Comparison of ENCODE assay signal across 9 cellular contexts in genomic region chr22:31206896-31207687, GRCh38. TPM values are rescaled to one million over a fixed set of nuclear protein-coding genes. Genes with fewer than 3 reads are reported as not detected.
A peak's percentile ranks its signal among the peaks of the same experiment; 100 is the strongest.
DNase-seq lines count a peak whose midpoint lies in the region; ATAC-seq and TF ChIP-seq lines count a peak whose summit lies in the region.
"Had no signal": no experiment of that assay in that cellular context is flagged by ENCODE, and none has a peak within 500 bp of the region (broad histone marks: within the 10 kb centered on the region; RNA-seq: fewer than 3 reads in every experiment).

No MANE protein-coding gene starts in this region.

- DNase-seq in Right ventricle myocardium inferior (ENCODE audit: missing footprints) (no peak), cardiac septum (ENCODE audit: low spot score) (no peak), WTC11 (ENCODE audit: low spot score) (no peak), right cardiac atrium (peak in 2 of 3 donors; percentile 43 to 67), transverse colon (peak; percentile 76), pons (ENCODE audit: low spot score) (no peak), SKM-1 treated with dmso at 0.1 percent for 144 hours (lab: John Stamatoyannopoulos, UW; ENCODE audit: unreplicated experiment) (no peak)
- DNase-seq: CD8-positive, alpha-beta memory T cell had no signal

- no peaks in the 10 kb centered on the region for H3K27me3 Mint-ChIP-seq in WTC11 (ENCODE audit: low read depth)
- H3K27me3 Mint-ChIP-seq: CD8-positive, alpha-beta memory T cell had no signal

- no peak for TF ChIP-seq POLR2A in transverse colon (IDR thresholded peaks at IDR 0.05)

- H3K36me3 Mint-ChIP-seq in WTC11: peaks cover 10% of the 10 kb centered on the region

- no peaks in the 10 kb centered on the region for H3K27me3 ChIP-seq in right cardiac atrium (ENCODE audit: control insufficient read depth, insufficient read depth)
- no peaks in the 10 kb centered on the region for H3K27me3 ChIP-seq in transverse colon

- CTCF ChIA-PET in WTC11 (lab: Charles Lee): interaction anchor here (0.7 to 2.2 kb wide), 4 partner anchors 17 to 106 kb away, joined by 3 to 10 read pairs (median 4); partner anchors contain the start of gene SELENOM

- peaks cover 14% of the 10 kb centered on the region for H3K4me1 Mint-ChIP-seq in WTC11

- peak overlapping the region; percentile 46 for H3K27ac Mint-ChIP-seq in WTC11

- no peaks in the 10 kb centered on the region for H3K9me3 ChIP-seq in right cardiac atrium (ENCODE audit: control insufficient read depth, low read length)
- no peaks in the 10 kb centered on the region for H3K9me3 ChIP-seq in transverse colon

- no peak for TF ChIP-seq EP300 in transverse colon (IDR thresholded peaks at IDR 0.05; ENCODE audit: low read depth)

- no peak overlapping the region for H3K4me3 Mint-ChIP-seq in WTC11
- H3K4me3 Mint-ChIP-seq: CD8-positive, alpha-beta memory T cell had no signal

- TF ChIP-seq CTCF in WTC11 (IDR thresholded peaks at IDR 0.05): no peak
- no peak for TF ChIP-seq CTCF in transverse colon (IDR thresholded peaks at IDR 0.05)

- 61% methylated on average over 8 of the region's 8 CpGs for WGBS in right cardiac atrium
- 64 to 72% methylated on average over 2 to 8 of the region's 8 CpGs for WGBS in transverse colon (ENCODE audit: low coverage in 1 of 2), 2 donors

- in situ Hi-C loops in transverse colon (cut with MboI; ENCODE audit: low pct_ligation_motif_present in 1 of 4, low pct_unique_long_range_greater_than_20kb in 1 of 4, low sequenced_read_pairs in 3 of 4): loop anchor here in 1 of 4 donors (10.0 kb wide), 1 partner anchor 48 kb away; no protein-coding TSS in a partner anchor

- H3K27ac ChIP-seq in right cardiac atrium (ENCODE audit: low read length) (no peak overlapping the region), transverse colon (peak overlapping the region in 3 of 4 donors; percentile 25 to 35 (median 34))

- H3K36me3 ChIP-seq in transverse colon: peaks cover 0 to 6% (median 0%) of the 10 kb centered on the region in 4 donors

- no peak overlapping the region for H3K4me3 ChIP-seq in right cardiac atrium (ENCODE audit: low read length)
- H3K4me3 ChIP-seq in transverse colon: no peak overlapping the region

- H3K4me1 ChIP-seq in right cardiac atrium (ENCODE audit: control insufficient read depth, insufficient read depth, low read length) (peaks cover 8% of the 10 kb centered on the region), transverse colon (peaks cover 0 to 41% (median 18%) of the 10 kb centered on the region in 4 donors)

- ATAC-seq in Right ventricle myocardium inferior: peak; percentile 49
- no peak for ATAC-seq in WTC11
- ATAC-seq in right cardiac atrium: peak in 1 of 2 donors; percentile 4
- ATAC-seq in HG02759 (IDR thresholded peaks at IDR 0.05; ENCODE audit: unreplicated experiment): no peak

- no peaks in the 10 kb centered on the region for H3K9me3 Mint-ChIP-seq in WTC11
- H3K9me3 Mint-ChIP-seq: CD8-positive, alpha-beta memory T cell had no signal

- POLR2A ChIA-PET in WTC11 (lab: Charles Lee): no interaction called here

- intact Hi-C loops in Right ventricle myocardium inferior (cut with DNase I) (no loop called here), cardiac septum (cut with DNase I) (no loop called here), right cardiac atrium (cut with DNase I) (no loop called here), transverse colon (cut with DNase I; ENCODE audit: low total_unique reads) (no loop called here)

TF ChIP-seq in WTC11, 78 proteins besides CTCF, POLR2A, EP300 and RAD21 (continues in another document):
- no peak for TF ChIP-seq ZNF532 (CRISPR knock-in tag; IDR thresholded peaks at IDR 0.05; ENCODE audit: borderline replicate concordance)
- TF ChIP-seq, protein P1, sequence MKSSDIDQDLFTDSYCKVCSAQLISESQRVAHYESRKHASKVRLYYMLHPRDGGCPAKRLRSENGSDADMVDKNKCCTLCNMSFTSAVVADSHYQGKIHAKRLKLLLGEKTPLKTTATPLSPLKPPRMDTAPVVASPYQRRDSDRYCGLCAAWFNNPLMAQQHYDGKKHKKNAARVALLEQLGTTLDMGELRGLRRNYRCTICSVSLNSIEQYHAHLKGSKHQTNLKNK (CRISPR knock-in tag; IDR thresholded peaks at IDR 0.05): no peak
- TF ChIP-seq FOXK1 (CRISPR knock-in tag; IDR thresholded peaks at IDR 0.05): no peak
- TF ChIP-seq, protein P2, sequence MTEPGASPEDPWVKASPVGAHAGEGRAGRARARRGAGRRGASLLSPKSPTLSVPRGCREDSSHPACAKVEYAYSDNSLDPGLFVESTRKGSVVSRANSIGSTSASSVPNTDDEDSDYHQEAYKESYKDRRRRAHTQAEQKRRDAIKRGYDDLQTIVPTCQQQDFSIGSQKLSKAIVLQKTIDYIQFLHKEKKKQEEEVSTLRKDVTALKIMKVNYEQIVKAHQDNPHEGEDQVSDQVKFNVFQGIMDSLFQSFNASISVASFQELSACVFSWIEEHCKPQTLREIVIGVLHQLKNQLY (CRISPR knock-in tag; IDR thresholded peaks at IDR 0.05): no peak
- no peak for TF ChIP-seq EMX1 (CRISPR knock-in tag; IDR thresholded peaks at IDR 0.05)
- TF ChIP-seq ZNF121 (CRISPR knock-in tag; IDR thresholded peaks at IDR 0.05): no peak
- TF ChIP-seq PRRX2 (CRISPR knock-in tag; IDR thresholded peaks at IDR 0.05): no peak
- TF ChIP-seq STAT6 (CRISPR knock-in tag; conservative IDR thresholded peaks at IDR 0.05; ENCODE audit: low read depth): no peak
- no peak for TF ChIP-seq ZNF219 (CRISPR knock-in tag; IDR thresholded peaks at IDR 0.05; ENCODE audit: borderline replicate concordance)
- no peak for TF ChIP-seq NFATC4 (CRISPR knock-in tag; IDR thresholded peaks at IDR 0.05)

RNA-seq across cellular contexts. Expression of gene LIMK2, which starts 5.0 kb away (rescaled TPM):
- total RNA-seq in Right ventricle myocardium inferior (11.6 TPM), cardiac septum (13.1 TPM), WTC11 (2021) (33.1 to 42.8 TPM (median 33.6 TPM) in 3 replicates), right cardiac atrium (10 to 100 TPM in 3 of 4 donors, 1 to 10 TPM in 1; 8.9 to 12.1 (median 11.1) TPM), transverse colon (100 to 1,000 TPM; 124 to 283 (median 210) TPM)
- 6.5 TPM for polyA plus RNA-seq in right cardiac atrium

RNA-seq across cellular contexts. Expression of gene RNF185, which starts 47.1 kb away (rescaled TPM):
- total RNA-seq in Right ventricle myocardium inferior (20.1 TPM), cardiac septum (21.3 TPM), WTC11 (2021) (18.0 to 19.8 TPM (median 18.0 TPM) in 3 replicates), right cardiac atrium (10 to 100 TPM; 20.3 to 23.2 (median 21.6) TPM), transverse colon (10 to 100 TPM; 18.5 to 52.4 (median 32.3) TPM)
- polyA plus RNA-seq in right cardiac atrium: 15.1 TPM

Comparison
In these comparisons a context has a peak if more than half of its experiments do, and no peak if none do; other contexts are left out.
1. DNase-seq: peak in right cardiac atrium (2 of 3) and transverse colon (single experiment); none in Right ventricle myocardium inferior (single experiment), cardiac septum (single experiment), WTC11 (single experiment), pons (single experiment) and SKM-1 treated with dmso at 0.1 percent for 144 hours (single experiment).